14 cellular contexts compared by ENCODE assay signal in genomic region chr18:40293311-40293710, GRCh38.
DNase-seq lines count a peak whose midpoint lies in the region; ATAC-seq and TF ChIP-seq lines count a peak whose summit lies in the region.
"Had no signal": no experiment of that assay in that cellular context is flagged by ENCODE, and none has a peak within 500 bp of the region (broad histone marks: within the 10 kb centered on the region; RNA-seq: fewer than 3 reads in every experiment).

No MANE protein-coding gene starts in this region.

- H3K4me3 ChIP-seq in WERI-Rb-1 (ENCODE audit: low read depth, low read length) (no peak overlapping the region), MG63 (no peak overlapping the region)
- H3K4me3 ChIP-seq: psoas muscle, stomach had no signal

- POLR2A ChIA-PET in CD4-positive, alpha-beta T cell (lab: Charles Lee): no interaction called here

- H3K9me3 Mint-ChIP-seq in Calu3 (ENCODE audit: low read depth, unreplicated experiment) (no peaks in the 10 kb centered on the region), natural killer cell (peaks cover 6 to 12% of the 10 kb centered on the region in 2 donors)
- H3K9me3 Mint-ChIP-seq in CD4-positive, alpha-beta T cell: peaks cover 15% of the 10 kb centered on the region
- H3K9me3 Mint-ChIP-seq: CD14-positive monocyte had no signal

- H3K36me3 Mint-ChIP-seq in Calu3 (ENCODE audit: insufficient read depth, unreplicated experiment): no peaks in the 10 kb centered on the region
- H3K36me3 Mint-ChIP-seq in natural killer cell: no peaks in the 10 kb centered on the region
- no peaks in the 10 kb centered on the region for H3K36me3 Mint-ChIP-seq in CD4-positive, alpha-beta T cell (ENCODE audit: low read depth)
- H3K36me3 Mint-ChIP-seq: activated naive CD8-positive, alpha-beta T cell; CD14-positive monocyte had no signal

- TF ChIP-seq RAD21 in Ishikawa (IDR thresholded peaks at IDR 0.05; ENCODE audit: low read depth): peak; percentile 35

- TF ChIP-seq EP300 in Ishikawa (IDR thresholded peaks at IDR 0.05; ENCODE audit: borderline replicate concordance): no peak

- DNase-seq in Calu3 (peak; percentile 8), WERI-Rb-1 (no peak), iPS-NIHi7 (ENCODE audit: extremely low spot score) (peak; percentile 10), MG63 (no peak), natural killer cell (no peak), NK-92 (lab: John Stamatoyannopoulos, UW; ENCODE audit: unreplicated experiment) (no peak)
- no peak for DNase-seq in CD4-positive, alpha-beta T cell
- DNase-seq: hippocampal formation, psoas muscle, stomach had no signal

- TF ChIP-seq CTCF in Calu3 (IDR thresholded peaks at IDR 0.05; ENCODE audit: unreplicated experiment): no peak
- TF ChIP-seq CTCF in WERI-Rb-1 (IDR thresholded peaks at IDR 0.05; ENCODE audit: low read depth, low read length): 0 out of 2 replicates have a peak, but pooled peaks have one; percentile 8
- no peak for TF ChIP-seq CTCF in natural killer cell (IDR thresholded peaks at IDR 0.05)
- TF ChIP-seq CTCF in CD4-positive, alpha-beta T cell (IDR thresholded peaks at IDR 0.05): no peak

- no peak overlapping the region for H3K27ac ChIP-seq in WERI-Rb-1
- no peak overlapping the region for H3K27ac ChIP-seq in CD4-positive, alpha-beta T cell (ENCODE audit: low read depth, low read length)
- H3K27ac ChIP-seq: psoas muscle, RWPE1, stomach had no signal

- no peaks in the 10 kb centered on the region for H3K9me3 ChIP-seq in WERI-Rb-1 (ENCODE audit: severe bottlenecking)
- H3K9me3 ChIP-seq in MG63: no peaks in the 10 kb centered on the region
- no peaks in the 10 kb centered on the region for H3K9me3 ChIP-seq in CD4-positive, alpha-beta T cell (ENCODE audit: control insufficient read depth, low read length)
- H3K9me3 ChIP-seq: psoas muscle, stomach had no signal

- no TSS peak for BruUV-seq in Calu3 (replicated peaks; lab: Mats Ljungman, UMichigan)

- H3K27me3 Mint-ChIP-seq in Calu3 (ENCODE audit: unreplicated experiment) (no peaks in the 10 kb centered on the region), natural killer cell (ENCODE audit: low read depth in 2 of 2) (no peaks in the 10 kb centered on the region)
- no peaks in the 10 kb centered on the region for H3K27me3 Mint-ChIP-seq in CD4-positive, alpha-beta T cell
- H3K27me3 Mint-ChIP-seq: activated naive CD8-positive, alpha-beta T cell had no signal

- CTCF ChIA-PET in Calu3 (lab: Charles Lee): interaction anchor here (0.8 to 1.0 kb wide), 3 partner anchors 121 to 495 kb away, joined by 3 read pairs; no protein-coding TSS in a partner anchor
- CTCF ChIA-PET in CD4-positive, alpha-beta T cell (lab: Charles Lee): no interaction called here

- ATAC-seq in natural killer cell: no peak
- ATAC-seq in CD4-positive, alpha-beta T cell (ENCODE audit: poor library complexity): no peak
- ATAC-seq: psoas muscle had no signal

- intact Hi-C loops in Calu3 (cut with micrococcal nuclease; ENCODE audit: unreplicated experiment) (loop anchor here (5.0 to 10.0 kb wide), 3 partner anchors 136 to 719 kb away; no protein-coding TSS in a partner anchor), natural killer cell (cut with micrococcal nuclease) (no loop called here)
- intact Hi-C loops in CD4-positive, alpha-beta T cell (cut with DNase I, micrococcal nuclease): no loop called here

- H3K4me1 Mint-ChIP-seq in Calu3 (ENCODE audit: low read depth, unreplicated experiment) (peaks cover 8% of the 10 kb centered on the region), natural killer cell (no peaks in the 10 kb centered on the region)
- no peaks in the 10 kb centered on the region for H3K4me1 Mint-ChIP-seq in CD4-positive, alpha-beta T cell (ENCODE audit: low read depth)
- H3K4me1 Mint-ChIP-seq: CD14-positive monocyte had no signal

- H3K4me3 Mint-ChIP-seq in Calu3 (ENCODE audit: low read depth, unreplicated experiment): no peak overlapping the region
- H3K4me3 Mint-ChIP-seq in natural killer cell: no peak overlapping the region
- no peak overlapping the region for H3K4me3 Mint-ChIP-seq in CD4-positive, alpha-beta T cell
- H3K4me3 Mint-ChIP-seq: activated naive CD8-positive, alpha-beta T cell; CD14-positive monocyte had no signal

- H3K27ac Mint-ChIP-seq in Calu3 (ENCODE audit: unreplicated experiment) (no peak overlapping the region), natural killer cell (no peak overlapping the region)
- H3K27ac Mint-ChIP-seq in CD4-positive, alpha-beta T cell: no peak overlapping the region
- H3K27ac Mint-ChIP-seq: activated naive CD8-positive, alpha-beta T cell; CD14-positive monocyte had no signal

- no peaks in the 10 kb centered on the region for H3K36me3 ChIP-seq in WERI-Rb-1
- H3K36me3 ChIP-seq in MG63: no peaks in the 10 kb centered on the region
- H3K36me3 ChIP-seq: stomach had no signal

- no peaks in the 10 kb centered on the region for H3K27me3 ChIP-seq in WERI-Rb-1 (ENCODE audit: insufficient read depth, low read depth, severe bottlenecking)
- H3K27me3 ChIP-seq in MG63: no peaks in the 10 kb centered on the region
- no peaks in the 10 kb centered on the region for H3K27me3 ChIP-seq in CD4-positive, alpha-beta T cell (ENCODE audit: control insufficient read depth, insufficient read depth, low read length)
- H3K27me3 ChIP-seq: stomach had no signal

TF ChIP-seq in Ishikawa, 13 proteins besides CTCF, POLR2A, EP300 and RAD21:
- no peak for TF ChIP-seq NFIC (IDR thresholded peaks at IDR 0.05)
- TF ChIP-seq ZBTB7A (IDR thresholded peaks at IDR 0.05; ENCODE audit: low read depth): no peak

Comparison
In these comparisons a context has a peak if more than half of its experiments do, and no peak if none do; other contexts are left out.
1. DNase-seq: peak in Calu3 (single experiment) and iPS-NIHi7 (single experiment); none in WERI-Rb-1 (single experiment), MG63 (single experiment), natural killer cell (single experiment), CD4-positive, alpha-beta T cell (0 of 10) and NK-92 (single experiment).